In the genomic region with DNA sequence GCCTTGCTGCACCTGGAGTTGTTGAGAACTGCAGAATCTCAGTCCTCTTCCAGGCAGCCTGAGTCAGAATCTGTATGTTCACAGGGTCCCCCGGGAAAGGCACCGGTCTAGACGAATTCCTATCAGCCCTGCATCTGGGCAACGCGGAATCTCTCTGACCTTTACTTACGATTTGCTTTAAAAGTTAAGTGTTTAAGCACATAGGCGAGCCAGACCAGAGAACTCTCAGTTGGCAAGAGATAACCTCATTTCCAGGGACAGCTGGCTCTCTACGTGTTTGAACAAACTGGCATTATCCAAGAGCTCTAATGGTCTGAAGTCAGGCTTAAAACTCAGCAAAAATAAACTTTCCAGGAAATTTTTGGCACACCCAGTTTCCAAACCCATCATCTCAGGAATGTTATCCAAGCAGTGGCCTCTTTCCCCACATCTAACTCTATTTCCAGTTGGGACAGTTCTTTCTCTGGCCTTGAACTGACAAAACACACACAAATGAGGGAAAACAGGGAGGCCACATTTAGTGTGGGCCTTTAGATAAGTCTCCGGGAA, we compare ENCODE assay signal across 1 cellular context.
TF ChIP-seq lines count a peak whose summit lies in the region.

No MANE protein-coding gene starts in this region.

TF ChIP-seq in endothelial cell of umbilical vein, 7 proteins besides CTCF, POLR2A, EP300 and RAD21:
- TF ChIP-seq EZH2 (IDR thresholded peaks at IDR 0.05; ENCODE audit: borderline replicate concordance, low read depth, low read length, severe bottlenecking) (no peak), FOS (IDR thresholded peaks at IDR 0.05; ENCODE audit: borderline replicate concordance, insufficient read depth, low read length) (no peak), MAX (IDR thresholded peaks at IDR 0.05; ENCODE audit: insufficient read depth, insufficient read length) (no peak), GATA2 (IDR thresholded peaks at IDR 0.05; ENCODE audit: insufficient read depth, insufficient read length, low read depth, low read length) (no peak), JUN (IDR thresholded peaks at IDR 0.05; ENCODE audit: borderline replicate concordance, insufficient read depth, insufficient read length, low read depth) (no peak), POLR2AphosphoS5 (IDR thresholded peaks at IDR 0.05; ENCODE audit: insufficient read depth, low read depth, low read length) (no peak), MYC (IDR thresholded peaks at IDR 0.05; ENCODE audit: low read depth, low read length) (no peak)
